In the genomic region with DNA sequence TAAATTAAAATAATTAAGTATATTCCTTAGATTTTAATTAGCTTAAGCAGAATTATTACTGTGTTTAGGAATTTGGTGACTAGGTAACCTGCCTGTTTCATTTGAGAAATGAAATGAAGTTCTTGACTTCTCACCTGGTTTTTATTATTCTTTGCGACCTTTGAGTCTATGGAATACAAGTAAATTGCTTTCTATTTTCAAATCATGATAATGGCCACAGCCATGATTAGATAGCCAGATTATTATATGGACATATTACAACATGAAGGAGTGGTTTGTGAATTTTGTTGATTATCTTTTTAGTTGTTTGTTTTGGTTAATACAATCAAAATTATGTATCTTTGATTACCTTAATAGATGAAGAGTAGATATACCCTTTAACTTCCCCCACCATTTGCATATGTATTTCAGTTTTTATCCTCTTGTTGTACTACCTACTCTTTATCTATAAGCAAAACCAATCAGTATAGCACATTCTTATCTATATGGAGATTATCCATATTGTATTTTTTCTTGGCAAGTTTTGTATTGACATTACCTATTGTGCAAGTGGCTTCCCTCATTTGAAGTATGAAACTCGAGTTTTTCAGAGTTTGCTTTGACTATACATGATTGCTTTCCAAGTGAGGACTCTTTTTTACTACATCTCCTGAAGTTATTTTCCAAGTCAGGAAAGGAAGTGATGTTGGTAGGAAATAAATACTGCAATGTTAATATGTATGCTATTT, we compare ENCODE assay signal across 24 cellular contexts.
"Had no signal": no experiment of that assay in that cellular context is flagged by ENCODE, and none has a peak within 500 bp of the region (broad histone marks: within the 10 kb centered on the region; RNA-seq: fewer than 3 reads in every experiment).

No MANE protein-coding gene starts in this region.

- H3K27ac Mint-ChIP-seq: activated B cell treated with CpG ODN at 0.5 μM for 24 hours; activated CD4-positive, alpha-beta memory T cell treated with anti-CD3 and anti-CD28 coated beads for 36 hours; activated CD4-positive, alpha-beta T cell treated with anti-CD3 and anti-CD28 coated beads for 36 hours; activated naive CD4-positive, alpha-beta T cell treated with anti-CD3 and anti-CD28 coated beads for 36 hours; activated T-cell treated with anti-CD3 and anti-CD28 coated beads, Interleukin-2, amount 50 U/mL, for 72 hours; stimulated activated memory B cell treated with anti-CD40 and anti-IgM and Interleukin-4, amounts not matched to agents 10 μg/mL and 1 μg/mL and 100 μg/mL, for 72 hours; T-helper 1 cell treated with Interleukin-12 subunit alpha and Interleukin-12 subunit beta and Interleukin-4 antibody, amounts not matched to agents 30 μg/mL and 1 μg/mL, for 36 hours had no signal

- H3K9me3 Mint-ChIP-seq: activated B cell treated with CpG ODN at 0.5 μM for 24 hours; activated CD4-positive, alpha-beta memory T cell treated with anti-CD3 and anti-CD28 coated beads for 36 hours; naive thymus-derived CD4-positive, alpha-beta T cell; T-helper 1 cell treated with Interleukin-12 subunit alpha and Interleukin-12 subunit beta and Interleukin-4 antibody, amounts not matched to agents 30 μg/mL and 1 μg/mL, for 36 hours had no signal

- H3K27me3 Mint-ChIP-seq: activated B cell treated with CpG ODN at 0.5 μM for 24 hours; activated CD4-positive, alpha-beta memory T cell treated with anti-CD3 and anti-CD28 coated beads for 36 hours; activated CD4-positive, alpha-beta T cell treated with anti-CD3 and anti-CD28 coated beads for 36 hours; naive thymus-derived CD4-positive, alpha-beta T cell; stimulated activated memory B cell treated with anti-CD40 and anti-IgM and Interleukin-4, amounts not matched to agents 10 μg/mL and 1 μg/mL and 100 μg/mL, for 72 hours had no signal

- DNase-seq: activated B cell treated with CpG ODN at 0.5 μM for 24 hours; activated CD4-positive, alpha-beta memory T cell treated with anti-CD3 and anti-CD28 coated beads for 36 hours; activated CD4-positive, alpha-beta T cell treated with anti-CD3 and anti-CD28 coated beads for 36 hours; activated effector memory CD4-positive, alpha-beta T cell treated with Interleukin-2 at 50 U/mL for 16 hours; activated naive CD4-positive, alpha-beta T cell treated with anti-CD3 and anti-CD28 coated beads for 36 hours; activated T-cell treated with anti-CD3 and anti-CD28 coated beads, Interleukin-2, amount 50 U/mL, for 72 hours; amygdala; cerebellar nuclear complex; effector CD4-positive, alpha-beta T cell; foreskin melanocyte; glutamatergic neuron; hypothalamus; left ventricle myocardium superior; naive thymus-derived CD4-positive, alpha-beta T cell; occipital lobe; posterior cingulate gyrus; stimulated activated CD4-positive, alpha-beta T cell treated with anti-CD3 and anti-CD28 coated beads, Interleukin-15, amount 100 ng/mL, for 24 hours; T1000; trophoblast cell had no signal

- H3K4me1 Mint-ChIP-seq: neural crest cell had no signal

- H3K4me3 ChIP-seq: smooth muscle cell had no signal

- ATAC-seq: activated CD4-positive, alpha-beta T cell treated with anti-CD3 and anti-CD28 coated beads for 36 hours; activated T-cell treated with anti-CD3 and anti-CD28 coated beads, Interleukin-2, amount 50 U/mL, for 72 hours; left ventricle myocardium superior; naive thymus-derived CD4-positive, alpha-beta T cell; sciatic nerve; stimulated activated memory B cell treated with anti-CD40 and anti-IgM and Interleukin-4, amounts not matched to agents 10 μg/mL and 1 μg/mL and 100 μg/mL, for 72 hours had no signal

- H3K4me3 Mint-ChIP-seq: activated B cell treated with CpG ODN at 0.5 μM for 24 hours; activated CD4-positive, alpha-beta memory T cell treated with anti-CD3 and anti-CD28 coated beads for 36 hours; activated CD4-positive, alpha-beta T cell treated with anti-CD3 and anti-CD28 coated beads for 36 hours; activated naive CD4-positive, alpha-beta T cell treated with anti-CD3 and anti-CD28 coated beads for 36 hours; activated T-cell treated with anti-CD3 and anti-CD28 coated beads, Interleukin-2, amount 50 U/mL, for 72 hours; naive thymus-derived CD4-positive, alpha-beta T cell; neural crest cell; stimulated activated memory B cell treated with anti-CD40 and anti-IgM and Interleukin-4, amounts not matched to agents 10 μg/mL and 1 μg/mL and 100 μg/mL, for 72 hours; T-helper 1 cell treated with Interleukin-12 subunit alpha and Interleukin-12 subunit beta and Interleukin-4 antibody, amounts not matched to agents 30 μg/mL and 1 μg/mL, for 36 hours had no signal
